Comparison of ENCODE assay signal across 1 cellular context in the genomic region with DNA sequence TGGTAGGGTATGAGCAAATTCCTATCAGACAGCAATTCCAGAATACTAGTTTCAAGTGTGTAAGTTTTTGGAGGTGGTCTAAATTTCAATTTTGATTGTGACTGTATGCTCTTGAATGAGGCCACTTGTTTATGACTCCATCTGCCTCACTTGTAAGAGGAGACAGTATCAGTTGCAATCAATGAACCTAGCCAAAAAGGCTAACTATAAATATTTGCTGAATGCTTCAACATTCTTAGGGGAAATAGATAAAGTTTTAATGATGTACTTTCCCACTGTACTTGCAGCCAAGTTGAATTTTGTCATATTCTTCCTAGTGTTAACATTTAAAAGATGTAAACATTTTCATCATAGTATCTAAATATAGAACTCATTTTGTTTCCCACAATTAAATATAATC.
TF ChIP-seq lines count a peak whose summit lies in the region.

No MANE protein-coding gene starts in this region.

TF ChIP-seq in HepG2, 621 proteins besides CTCF, POLR2A, EP300 and RAD21 (continued from another document):
- TF ChIP-seq HNF1A (IDR thresholded peaks at IDR 0.05; ENCODE audit: low read depth) (no peak), HNF1A (CRISPR knock-in tag; IDR thresholded peaks at IDR 0.05; ENCODE audit: borderline replicate concordance) (no peak), MBD4 (IDR thresholded peaks at IDR 0.05; ENCODE audit: borderline replicate concordance, low read length) (no peak), ATAD3A (CRISPR knock-in tag; IDR thresholded peaks at IDR 0.05) (no peak)
